In the genomic region with DNA sequence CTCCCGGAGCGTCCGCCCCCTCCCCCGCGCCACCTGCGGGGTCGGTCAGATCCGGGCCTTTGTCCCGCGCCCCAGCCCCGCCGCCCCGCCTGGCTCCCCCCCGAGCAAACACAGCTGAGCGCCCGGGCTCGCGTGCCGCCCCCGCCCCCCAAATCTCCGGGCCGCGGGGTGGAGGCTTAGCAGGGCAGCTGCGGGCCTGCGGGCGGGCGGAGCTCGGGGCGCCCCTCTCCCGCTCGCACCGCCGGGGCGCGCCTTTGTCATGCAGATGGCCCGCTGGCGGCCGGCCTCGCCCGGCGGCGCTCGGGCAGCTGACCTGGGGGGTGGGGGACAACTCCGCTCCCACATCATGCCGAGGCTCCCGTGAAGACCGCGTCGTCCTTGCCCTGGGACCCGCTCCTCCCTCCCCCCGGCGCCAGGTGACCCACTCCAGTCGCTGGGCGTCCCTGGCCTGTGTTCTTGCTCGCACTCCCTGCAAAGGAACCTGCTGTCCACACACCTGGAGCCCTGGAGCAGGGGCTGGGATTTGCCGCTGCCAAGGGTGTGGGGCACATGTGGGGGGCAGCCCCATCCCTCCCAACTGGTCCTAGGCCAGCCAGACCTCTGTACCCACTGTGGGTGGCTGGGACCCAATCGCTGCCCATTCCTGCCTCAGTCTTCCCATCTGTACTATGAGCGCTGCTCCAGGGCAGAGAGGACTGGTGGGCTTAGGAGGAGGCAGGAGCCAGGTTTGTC, we compare ENCODE assay signal across 9 cellular contexts. TPM values are rescaled to one million over a fixed set of nuclear protein-coding genes. Genes with fewer than 3 reads are reported as not detected.
DNase-seq lines count a peak whose midpoint lies in the region; ATAC-seq and TF ChIP-seq lines count a peak whose summit lies in the region.
"Had no signal": no experiment of that assay in that cellular context is flagged by ENCODE, and none has a peak within 500 bp of the region (broad histone marks: within the 10 kb centered on the region; RNA-seq: fewer than 3 reads in every experiment).

No MANE protein-coding gene starts in this region.

- no peak for TF ChIP-seq POLR2A in prostate gland (IDR thresholded peaks at IDR 0.05)

- peak overlapping the region; percentile 61 to 72 for H3K27ac ChIP-seq in prostate gland

- intact Hi-C loops in prostate gland (cut with DNase I) = no loop called here

- H3K27me3 ChIP-seq in prostate gland (replicated peaks; ENCODE audit: insufficient read depth) = no peaks in the 10 kb centered on the region

- DNase-seq in DMS53 treated with DMSO at 0.1 percent for 48 hours (lab: John Stamatoyannopoulos, UW; ENCODE audit: unreplicated experiment) (peak; percentile 9), NCI-H146 treated with DMSO at 0.1 percent for 48 hours (lab: John Stamatoyannopoulos, UW; ENCODE audit: unreplicated experiment) (peak; percentile 71), fibroblast of villous mesenchyme (ENCODE audit: low read depth) (no peak), prostate gland (ENCODE audit: low spot score) (no peak), SKM-1 (lab: John Stamatoyannopoulos, UW; ENCODE audit: unreplicated experiment) (no peak), omental fat pad (ENCODE audit: low spot score) (no peak)
- no peak for DNase-seq in activated effector memory CD4-positive, alpha-beta T cell treated with anti-CD3 and anti-CD28 coated beads, Interleukin-2, amount 50 U/mL, for 16 hours
- DNase-seq: naive thymus-derived CD8-positive, alpha-beta T cell had no signal

- 17% methylated on average over 23 of the region's 58 CpGs for WGBS in prostate gland

- H3K4me1 ChIP-seq in prostate gland (replicated peaks) = peaks cover 4% of the 10 kb centered on the region

- no peak for TF ChIP-seq CTCF in fibroblast of villous mesenchyme (IDR thresholded peaks at IDR 0.05; ENCODE audit: insufficient read depth, low read depth, low read length)
- TF ChIP-seq CTCF in prostate gland (IDR thresholded peaks at IDR 0.05) = peak in 1 of 4 experiments; percentile 10
- TF ChIP-seq CTCF in omental fat pad (IDR thresholded peaks at IDR 0.05) = no peak

- H3K9me3 ChIP-seq in prostate gland = no peaks in the 10 kb centered on the region

- peak overlapping the region; percentile 1 for H3K4me3 ChIP-seq in fibroblast of villous mesenchyme (ENCODE audit: low read depth, low read length)
- H3K4me3 ChIP-seq in prostate gland = peak overlapping the region; percentile 36 to 44

- ATAC-seq in GM19467 (IDR thresholded peaks at IDR 0.05; ENCODE audit: unreplicated experiment) (no peak), omental fat pad (ENCODE audit: low FRiP score) (no peak)
- ATAC-seq: naive thymus-derived CD8-positive, alpha-beta T cell had no signal

- no peaks in the 10 kb centered on the region for H3K36me3 ChIP-seq in prostate gland

RNA-seq across cellular contexts. Expression of gene DNAJB8, which starts 33.6 kb away (rescaled TPM):
- total RNA-seq in fibroblast of villous mesenchyme (not detected in 2 replicates), prostate gland (1 to 10 TPM in 1 of 2 donors, not detected in 1; 3.2 TPM), omental fat pad (not detected)
- total RNA-seq: naive thymus-derived CD8-positive, alpha-beta T cell had no signal

RNA-seq across cellular contexts. Expression of gene GATA2, which starts 59.9 kb away (rescaled TPM):
- total RNA-seq in fibroblast of villous mesenchyme (26.7 and 41.0 TPM in 2 replicates), prostate gland (100 to 1,000 TPM; 181 to 275 TPM), omental fat pad (10 to 100 TPM in 2 of 4 donors, 1 to 10 TPM in 2; 4.2 to 32.5 (median 9.0) TPM)
- total RNA-seq: naive thymus-derived CD8-positive, alpha-beta T cell had no signal

Comparison
In these comparisons a context has a peak if more than half of its experiments do, and no peak if none do; other contexts are left out.
1. DNase-seq: peak in DMS53 treated with DMSO at 0.1 percent for 48 hours (single experiment) and NCI-H146 treated with DMSO at 0.1 percent for 48 hours (single experiment); none in fibroblast of villous mesenchyme (single experiment), prostate gland (single experiment), SKM-1 (single experiment), activated effector memory CD4-positive, alpha-beta T cell treated with anti-CD3 and anti-CD28 coated beads, Interleukin-2, amount 50 U/mL, for 16 hours (single experiment) and omental fat pad (single experiment).